ENCODE assay signal across 1 cellular context in genomic region chr10:79994556-79994955, GRCh38.
TF ChIP-seq lines count a peak whose summit lies in the region.

No MANE protein-coding gene starts in this region.

TF ChIP-seq in GM23338, 12 proteins besides CTCF, POLR2A, EP300 and RAD21 (continued from another document):
- TF ChIP-seq ETS1 (IDR thresholded peaks at IDR 0.05) (no peak), NANOG (IDR thresholded peaks at IDR 0.05; ENCODE audit: borderline replicate concordance) (0 out of 2 replicates have a peak, but pooled peaks have one; percentile 19), ZNF331 (CRISPR knock-in tag; IDR thresholded peaks at IDR 0.05; ENCODE audit: low read depth) (no peak), EZH2 (IDR thresholded peaks at IDR 0.05; ENCODE audit: low read depth, unreplicated experiment) (no peak), ZNF114 (CRISPR knock-in tag; IDR thresholded peaks at IDR 0.05) (no peak)
TF ChIP-seq in GM23338: peak in this region for 1.
